Comparison of ENCODE assay signal across 1 cellular context in genomic region chr16:67968440-67969285, GRCh38.
TF ChIP-seq lines count a peak whose summit lies in the region.

SLC12A4 (minus strand) TSS chr16:67968637; CDS start chr16:67968553, 84 bp downstream.

TF ChIP-seq in K562, 482 proteins besides CTCF, POLR2A, EP300 and RAD21 (continued from another document and continues in another):
- TF ChIP-seq, protein P1, sequence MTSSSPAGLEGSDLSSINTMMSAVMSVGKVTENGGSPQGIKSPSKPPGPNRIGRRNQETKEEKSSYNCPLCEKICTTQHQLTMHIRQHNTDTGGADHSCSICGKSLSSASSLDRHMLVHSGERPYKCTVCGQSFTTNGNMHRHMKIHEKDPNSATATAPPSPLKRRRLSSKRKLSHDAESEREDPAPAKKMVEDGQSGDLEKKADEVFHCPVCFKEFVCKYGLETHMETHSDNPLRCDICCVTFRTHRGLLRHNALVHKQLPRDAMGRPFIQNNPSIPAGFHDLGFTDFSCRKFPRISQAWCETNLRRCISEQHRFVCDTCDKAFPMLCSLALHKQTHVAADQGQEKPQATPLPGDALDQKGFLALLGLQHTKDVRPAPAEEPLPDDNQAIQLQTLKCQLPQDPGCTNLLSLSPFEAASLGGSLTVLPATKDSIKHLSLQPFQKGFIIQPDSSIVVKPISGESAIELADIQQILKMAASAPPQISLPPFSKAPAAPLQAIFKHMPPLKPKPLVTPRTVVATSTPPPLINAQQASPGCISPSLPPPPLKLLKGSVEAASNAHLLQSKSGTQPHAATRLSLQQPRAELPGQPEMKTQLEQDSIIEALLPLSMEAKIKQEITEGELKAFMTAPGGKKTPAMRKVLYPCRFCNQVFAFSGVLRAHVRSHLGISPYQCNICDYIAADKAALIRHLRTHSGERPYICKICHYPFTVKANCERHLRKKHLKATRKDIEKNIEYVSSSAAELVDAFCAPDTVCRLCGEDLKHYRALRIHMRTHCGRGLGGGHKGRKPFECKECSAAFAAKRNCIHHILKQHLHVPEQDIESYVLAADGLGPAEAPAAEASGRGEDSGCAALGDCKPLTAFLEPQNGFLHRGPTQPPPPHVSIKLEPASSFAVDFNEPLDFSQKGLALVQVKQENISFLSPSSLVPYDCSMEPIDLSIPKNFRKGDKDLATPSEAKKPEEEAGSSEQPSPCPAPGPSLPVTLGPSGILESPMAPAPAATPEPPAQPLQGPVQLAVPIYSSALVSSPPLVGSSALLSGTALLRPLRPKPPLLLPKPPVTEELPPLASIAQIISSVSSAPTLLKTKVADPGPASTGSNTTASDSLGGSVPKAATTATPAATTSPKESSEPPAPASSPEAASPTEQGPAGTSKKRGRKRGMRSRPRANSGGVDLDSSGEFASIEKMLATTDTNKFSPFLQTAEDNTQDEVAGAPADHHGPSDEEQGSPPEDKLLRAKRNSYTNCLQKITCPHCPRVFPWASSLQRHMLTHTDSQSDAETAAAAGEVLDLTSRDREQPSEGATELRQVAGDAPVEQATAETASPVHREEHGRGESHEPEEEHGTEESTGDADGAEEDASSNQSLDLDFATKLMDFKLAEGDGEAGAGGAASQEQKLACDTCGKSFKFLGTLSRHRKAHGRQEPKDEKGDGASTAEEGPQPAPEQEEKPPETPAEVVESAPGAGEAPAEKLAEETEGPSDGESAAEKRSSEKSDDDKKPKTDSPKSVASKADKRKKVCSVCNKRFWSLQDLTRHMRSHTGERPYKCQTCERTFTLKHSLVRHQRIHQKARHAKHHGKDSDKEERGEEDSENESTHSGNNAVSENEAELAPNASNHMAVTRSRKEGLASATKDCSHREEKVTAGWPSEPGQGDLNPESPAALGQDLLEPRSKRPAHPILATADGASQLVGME (CRISPR knock-in tag; IDR thresholded peaks at IDR 0.05) = no peak
- TF ChIP-seq IRF2 (CRISPR knock-in tag; IDR thresholded peaks at IDR 0.05) = no peak
- 0 out of 2 replicates have a peak, but pooled peaks have one; percentile 34 for TF ChIP-seq XRCC5 (IDR thresholded peaks at IDR 0.05; ENCODE audit: low read depth, low read length)
- peak in 2 of 3 experiments; percentile 2 to 13 for TF ChIP-seq YY1 (IDR thresholded peaks at IDR 0.05; ENCODE audit: borderline replicate concordance in 1 of 3, control insufficient read depth in 1 of 3, extremely low read depth in 1 of 3, insufficient read depth in 3 of 3, insufficient read length in 1 of 3, insufficient replicate concordance in 2 of 3, low read depth in 1 of 3, low read length in 2 of 3)
- no peak for TF ChIP-seq RBM39 (optimal IDR thresholded peaks at IDR 0.05; ENCODE audit: low read depth, low read length)
- TF ChIP-seq, protein P2, sequence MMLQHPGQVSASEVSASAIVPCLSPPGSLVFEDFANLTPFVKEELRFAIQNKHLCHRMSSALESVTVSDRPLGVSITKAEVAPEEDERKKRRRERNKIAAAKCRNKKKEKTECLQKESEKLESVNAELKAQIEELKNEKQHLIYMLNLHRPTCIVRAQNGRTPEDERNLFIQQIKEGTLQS (IDR thresholded peaks at IDR 0.05) = peak; percentile 48; the same call in 1 of the 2 replicates
- TF ChIP-seq, protein P2 (CRISPR knock-in tag; conservative IDR thresholded peaks at IDR 0.05) = no peak
- TF ChIP-seq HBP1 (CRISPR knock-in tag; IDR thresholded peaks at IDR 0.05) = no peak
- peak; percentile 71; the same call in 1 of the 2 replicates for TF ChIP-seq PHF8 (IDR thresholded peaks at IDR 0.05; ENCODE audit: borderline replicate concordance, low read length)
- TF ChIP-seq, protein P3, sequence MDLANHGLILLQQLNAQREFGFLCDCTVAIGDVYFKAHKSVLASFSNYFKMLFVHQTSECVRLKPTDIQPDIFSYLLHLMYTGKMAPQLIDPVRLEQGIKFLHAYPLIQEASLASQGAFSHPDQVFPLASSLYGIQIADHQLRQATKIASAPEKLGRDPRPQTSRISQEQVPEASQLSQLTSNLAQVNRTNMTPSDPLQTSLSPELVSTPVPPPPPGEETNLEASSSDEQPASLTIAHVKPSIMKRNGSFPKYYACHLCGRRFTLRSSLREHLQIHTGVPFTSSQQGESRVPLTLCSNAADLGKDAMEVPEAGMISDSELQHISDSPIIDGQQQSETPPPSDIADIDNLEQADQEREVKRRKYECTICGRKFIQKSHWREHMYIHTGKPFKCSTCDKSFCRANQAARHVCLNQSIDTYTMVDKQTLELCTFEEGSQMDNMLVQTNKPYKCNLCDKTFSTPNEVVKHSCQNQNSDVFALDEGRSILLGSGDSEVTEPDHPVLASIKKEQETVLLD (IDR thresholded peaks at IDR 0.05) = no peak
- no peak for TF ChIP-seq ZNF41 (CRISPR knock-in tag; conservative IDR thresholded peaks at IDR 0.05)
- 0 out of 2 replicates have a peak, but pooled peaks have one; percentile 11 for TF ChIP-seq CBX5 (IDR thresholded peaks at IDR 0.05; ENCODE audit: borderline replicate concordance, low read depth)
- TF ChIP-seq, protein P4, sequence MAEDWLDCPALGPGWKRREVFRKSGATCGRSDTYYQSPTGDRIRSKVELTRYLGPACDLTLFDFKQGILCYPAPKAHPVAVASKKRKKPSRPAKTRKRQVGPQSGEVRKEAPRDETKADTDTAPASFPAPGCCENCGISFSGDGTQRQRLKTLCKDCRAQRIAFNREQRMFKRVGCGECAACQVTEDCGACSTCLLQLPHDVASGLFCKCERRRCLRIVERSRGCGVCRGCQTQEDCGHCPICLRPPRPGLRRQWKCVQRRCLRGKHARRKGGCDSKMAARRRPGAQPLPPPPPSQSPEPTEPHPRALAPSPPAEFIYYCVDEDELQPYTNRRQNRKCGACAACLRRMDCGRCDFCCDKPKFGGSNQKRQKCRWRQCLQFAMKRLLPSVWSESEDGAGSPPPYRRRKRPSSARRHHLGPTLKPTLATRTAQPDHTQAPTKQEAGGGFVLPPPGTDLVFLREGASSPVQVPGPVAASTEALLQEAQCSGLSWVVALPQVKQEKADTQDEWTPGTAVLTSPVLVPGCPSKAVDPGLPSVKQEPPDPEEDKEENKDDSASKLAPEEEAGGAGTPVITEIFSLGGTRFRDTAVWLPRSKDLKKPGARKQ (CRISPR knock-in tag; IDR thresholded peaks at IDR 0.05) = no peak
- TF ChIP-seq HMGXB4 (CRISPR knock-in tag; IDR thresholded peaks at IDR 0.05) = no peak
- no peak for TF ChIP-seq NUFIP1 (IDR thresholded peaks at IDR 0.05; ENCODE audit: partially characterized antibody)
- TF ChIP-seq E2F8 (IDR thresholded peaks at IDR 0.05; ENCODE audit: low read depth, partially characterized antibody) = peak; percentile 96
- TF ChIP-seq ZNF445 (CRISPR knock-in tag; IDR thresholded peaks at IDR 0.05; ENCODE audit: low read depth) = no peak
- TF ChIP-seq ATF7 (IDR thresholded peaks at IDR 0.05) = peak; percentile 87
- no peak for TF ChIP-seq SUPT5H (IDR thresholded peaks at IDR 0.05)
- peak; percentile 83 for TF ChIP-seq CHD4 (IDR thresholded peaks at IDR 0.05; ENCODE audit: insufficient read depth, insufficient replicate concordance, low read depth, low read length, poor library complexity, severe bottlenecking)
- TF ChIP-seq ZNF764 (CRISPR knock-in tag; IDR thresholded peaks at IDR 0.05; ENCODE audit: low read depth) = no peak
- no peak for TF ChIP-seq ZNF23 (CRISPR knock-in tag; IDR thresholded peaks at IDR 0.05)
- peak; percentile 93 to 98 for TF ChIP-seq MAZ (CRISPR knock-in tag; conservative IDR thresholded peaks at IDR 0.05 in 1 of 2, IDR thresholded peaks at IDR 0.05 in 1 of 2)
- TF ChIP-seq ZNF232 (CRISPR knock-in tag; IDR thresholded peaks at IDR 0.05) = no peak
- TF ChIP-seq, protein P5, sequence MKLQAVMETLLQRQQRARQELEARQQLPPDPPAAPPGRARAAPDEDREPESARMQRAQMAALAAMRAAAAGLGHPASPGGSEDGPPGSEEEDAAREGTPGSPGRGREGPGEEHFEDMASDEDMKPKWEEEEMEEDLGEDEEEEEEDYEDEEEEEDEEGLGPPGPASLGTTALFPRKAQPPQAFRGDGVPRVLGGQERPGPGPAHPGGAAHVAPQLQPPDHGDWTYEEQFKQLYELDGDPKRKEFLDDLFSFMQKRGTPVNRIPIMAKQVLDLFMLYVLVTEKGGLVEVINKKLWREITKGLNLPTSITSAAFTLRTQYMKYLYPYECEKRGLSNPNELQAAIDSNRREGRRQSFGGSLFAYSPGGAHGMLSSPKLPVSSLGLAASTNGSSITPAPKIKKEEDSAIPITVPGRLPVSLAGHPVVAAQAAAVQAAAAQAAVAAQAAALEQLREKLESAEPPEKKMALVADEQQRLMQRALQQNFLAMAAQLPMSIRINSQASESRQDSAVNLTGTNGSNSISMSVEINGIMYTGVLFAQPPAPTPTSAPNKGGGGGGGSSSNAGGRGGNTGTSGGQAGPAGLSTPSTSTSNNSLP (IDR thresholded peaks at IDR 0.05; ENCODE audit: borderline replicate concordance, low read depth, low read length) = no peak
- TF ChIP-seq RFX1 (IDR thresholded peaks at IDR 0.05) = no peak
- TF ChIP-seq ZFPM2 (CRISPR knock-in tag; IDR thresholded peaks at IDR 0.05) = no peak
- no peak for TF ChIP-seq ZKSCAN8 (CRISPR knock-in tag; IDR thresholded peaks at IDR 0.05)
